ENCODE assay signal across 1 cellular context in genomic region chr2:241794250-241794823, GRCh38.
TF ChIP-seq lines count a peak whose summit lies in the region.

No MANE protein-coding gene starts in this region.

TF ChIP-seq in K562, 482 proteins besides CTCF, POLR2A, EP300 and RAD21:
- TF ChIP-seq MXI1 (IDR thresholded peaks at IDR 0.05; ENCODE audit: low read depth, low read length) (no peak), CBFA2T2 (conservative IDR thresholded peaks at IDR 0.05) (no peak), RFX1 (IDR thresholded peaks at IDR 0.05) (no peak), FOXK1 (CRISPR knock-in tag; IDR thresholded peaks at IDR 0.05; ENCODE audit: borderline replicate concordance) (no peak), AFF1 (IDR thresholded peaks at IDR 0.05; ENCODE audit: low read depth in 1 of 2, partially characterized antibody in 2 of 2) (no peak), ZNF740 (CRISPR knock-in tag; IDR thresholded peaks at IDR 0.05) (no peak), ZNF740 (tag; IDR thresholded peaks at IDR 0.05) (no peak), HEY1 (CRISPR knock-in tag; IDR thresholded peaks at IDR 0.05; ENCODE audit: borderline replicate concordance) (no peak), ZC3H8 (IDR thresholded peaks at IDR 0.05) (no peak), PHF8 (IDR thresholded peaks at IDR 0.05; ENCODE audit: borderline replicate concordance, low read length) (no peak), HMG20B (CRISPR knock-in tag; IDR thresholded peaks at IDR 0.05) (no peak)
TF ChIP-seq in K562: peak in this region for 0.
